In the genomic region with DNA sequence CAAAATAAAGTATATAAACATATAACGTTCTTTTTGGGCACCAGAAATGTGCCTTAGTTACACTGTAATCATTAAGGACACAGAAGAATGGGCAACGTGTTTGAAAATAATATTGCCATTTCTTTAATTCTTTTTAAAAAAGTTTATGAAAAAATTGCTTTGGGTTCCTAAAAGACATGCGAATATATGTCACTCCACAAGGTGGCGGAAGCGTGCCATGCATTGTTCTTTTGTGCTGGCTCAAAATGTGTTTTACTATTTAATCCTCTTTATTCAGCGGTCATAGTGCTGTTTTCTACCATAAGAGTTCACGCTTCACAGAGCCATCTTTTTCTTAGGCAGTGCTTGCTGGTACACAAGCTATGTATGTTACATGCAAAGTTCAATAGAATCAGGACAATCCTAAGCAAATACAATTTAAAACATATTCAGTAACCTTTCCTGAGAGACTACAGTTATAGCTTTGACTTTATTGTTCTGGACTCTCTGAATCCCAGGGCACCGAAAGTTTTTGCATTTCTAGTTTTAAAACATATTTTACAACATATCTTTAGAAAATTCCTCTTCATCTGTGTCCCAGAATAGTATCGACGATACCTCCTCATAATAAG, we compare ENCODE assay signal across 8 cellular contexts.
A peak's percentile ranks its signal among the peaks of the same experiment; 100 is the strongest.
DNase-seq lines count a peak whose midpoint lies in the region; ATAC-seq and TF ChIP-seq lines count a peak whose summit lies in the region.

No MANE protein-coding gene starts in this region.

- no peaks in the 10 kb centered on the region for H3K9me3 Mint-ChIP-seq in CD8-positive, alpha-beta memory T cell
- no peaks in the 10 kb centered on the region for H3K9me3 Mint-ChIP-seq in activated T-cell treated with anti-CD3 and anti-CD28 coated beads, Interleukin-2, amount 50 U/mL, for 4 hours
- no peaks in the 10 kb centered on the region for H3K9me3 Mint-ChIP-seq in osteocyte (ENCODE audit: unreplicated experiment)

- POLR2A ChIA-PET in CD8-positive, alpha-beta memory T cell (lab: Charles Lee) = no interaction called here

- no peak overlapping the region for H3K4me3 ChIP-seq in CD8-positive, alpha-beta memory T cell (ENCODE audit: low read length)
- no peak overlapping the region for H3K4me3 ChIP-seq in transverse colon

- H3K36me3 ChIP-seq in CD8-positive, alpha-beta memory T cell (ENCODE audit: insufficient read depth, low read length) = no peaks in the 10 kb centered on the region
- H3K36me3 ChIP-seq in transverse colon = no peaks in the 10 kb centered on the region

- in situ Hi-C loops in transverse colon (cut with MboI; ENCODE audit: low pct_ligation_motif_present in 1 of 4, low pct_unique_long_range_greater_than_20kb in 1 of 4, low sequenced_read_pairs in 3 of 4) = loop anchor here in 3 of 4 donors (25.0 kb wide), 1 partner anchor 476 kb away; a partner anchor contains a TSS

- no peak for TF ChIP-seq POLR2A in transverse colon (IDR thresholded peaks at IDR 0.05)

- intact Hi-C loops in transverse colon (cut with DNase I; ENCODE audit: low total_unique reads) = no loop called here

- peak in 4 of 5 donors; percentile 20 to 46 (median 26) for DNase-seq in CD8-positive, alpha-beta memory T cell
- peak; percentile 35 for DNase-seq in HK-2 (ENCODE audit: unreplicated experiment)
- DNase-seq in OCI-M1 (lab: John Stamatoyannopoulos, UW) = peak; percentile 74
- DNase-seq in activated T-cell treated with anti-CD3 and anti-CD28 coated beads, Interleukin-2, amount 50 U/mL, for 4 hours = peak; percentile 37
- peak; percentile 58 for DNase-seq in fibroblast of the conjunctiva (ENCODE audit: low read depth)
- peak; percentile 86 for DNase-seq in osteocyte (ENCODE audit: extremely low spot score, unreplicated experiment)
- peak; percentile 48 for DNase-seq in transverse colon

- H3K36me3 Mint-ChIP-seq in CD8-positive, alpha-beta memory T cell = no peaks in the 10 kb centered on the region
- no peaks in the 10 kb centered on the region for H3K36me3 Mint-ChIP-seq in activated T-cell treated with anti-CD3 and anti-CD28 coated beads, Interleukin-2, amount 50 U/mL, for 4 hours (ENCODE audit: insufficient read depth)
- H3K36me3 Mint-ChIP-seq in osteocyte (ENCODE audit: unreplicated experiment) = no peaks in the 10 kb centered on the region

- ATAC-seq in GM19452 (IDR thresholded peaks at IDR 0.05; ENCODE audit: unreplicated experiment) = peak; percentile 64
- no peak for ATAC-seq in activated T-cell treated with anti-CD3 and anti-CD28 coated beads, Interleukin-2, amount 50 U/mL, for 4 hours

- H3K27ac Mint-ChIP-seq in CD8-positive, alpha-beta memory T cell = no peak overlapping the region
- no peak overlapping the region for H3K27ac Mint-ChIP-seq in osteocyte (ENCODE audit: unreplicated experiment)

- H3K4me1 Mint-ChIP-seq in CD8-positive, alpha-beta memory T cell = no peaks in the 10 kb centered on the region
- no peaks in the 10 kb centered on the region for H3K4me1 Mint-ChIP-seq in activated T-cell treated with anti-CD3 and anti-CD28 coated beads, Interleukin-2, amount 50 U/mL, for 4 hours (ENCODE audit: low read depth)
- peaks cover 6% of the 10 kb centered on the region for H3K4me1 Mint-ChIP-seq in osteocyte (ENCODE audit: unreplicated experiment)

- H3K4me3 Mint-ChIP-seq in CD8-positive, alpha-beta memory T cell = no peak overlapping the region
- no peak overlapping the region for H3K4me3 Mint-ChIP-seq in activated T-cell treated with anti-CD3 and anti-CD28 coated beads, Interleukin-2, amount 50 U/mL, for 4 hours
- H3K4me3 Mint-ChIP-seq in osteocyte (ENCODE audit: unreplicated experiment) = no peak overlapping the region

- TF ChIP-seq CTCF in osteocyte (IDR thresholded peaks at IDR 0.05) (peak; percentile 88), transverse colon (IDR thresholded peaks at IDR 0.05) (peak; percentile 60 to 90 (median 70))

- H3K9me3 ChIP-seq in CD8-positive, alpha-beta memory T cell (ENCODE audit: low read length) = no peaks in the 10 kb centered on the region
- no peaks in the 10 kb centered on the region for H3K9me3 ChIP-seq in transverse colon

- no peaks in the 10 kb centered on the region for H3K27me3 Mint-ChIP-seq in CD8-positive, alpha-beta memory T cell
- H3K27me3 Mint-ChIP-seq in activated T-cell treated with anti-CD3 and anti-CD28 coated beads, Interleukin-2, amount 50 U/mL, for 4 hours (ENCODE audit: low read depth) = no peaks in the 10 kb centered on the region
- H3K27me3 Mint-ChIP-seq in osteocyte (ENCODE audit: unreplicated experiment) = no peaks in the 10 kb centered on the region

- H3K4me1 ChIP-seq in CD8-positive, alpha-beta memory T cell (ENCODE audit: insufficient read depth, low read length) = no peaks in the 10 kb centered on the region
- H3K4me1 ChIP-seq in transverse colon = no peaks in the 10 kb centered on the region

- CTCF ChIA-PET in CD8-positive, alpha-beta memory T cell (lab: Charles Lee) = no interaction called here

- WGBS in transverse colon (ENCODE audit: low coverage in 1 of 2), 2 donors = 19 to 23% methylated on average over 10 of the region's 10 CpGs

- TF ChIP-seq EP300 in transverse colon (IDR thresholded peaks at IDR 0.05; ENCODE audit: low read depth) = no peak

- no peaks in the 10 kb centered on the region for H3K27me3 ChIP-seq in CD8-positive, alpha-beta memory T cell (ENCODE audit: insufficient read depth, low read length, poor library complexity, severe bottlenecking)
- H3K27me3 ChIP-seq in transverse colon = no peaks in the 10 kb centered on the region

- no peak overlapping the region for H3K27ac ChIP-seq in CD8-positive, alpha-beta memory T cell (ENCODE audit: low read depth, low read length)
- no peak overlapping the region for H3K27ac ChIP-seq in transverse colon

Comparison
In these comparisons a context has a peak if more than half of its experiments do, and no peak if none do; other contexts are left out.
1. DNase-seq: peak in every context shown above with its lines; median percentile 86 in osteocyte; 74 in OCI-M1; 58 in fibroblast of the conjunctiva; 48 in transverse colon; 37 in activated T-cell treated with anti-CD3 and anti-CD28 coated beads, Interleukin-2, amount 50 U/mL, for 4 hours; 35 in HK-2; 26 in CD8-positive, alpha-beta memory T cell.